In the genomic region with DNA sequence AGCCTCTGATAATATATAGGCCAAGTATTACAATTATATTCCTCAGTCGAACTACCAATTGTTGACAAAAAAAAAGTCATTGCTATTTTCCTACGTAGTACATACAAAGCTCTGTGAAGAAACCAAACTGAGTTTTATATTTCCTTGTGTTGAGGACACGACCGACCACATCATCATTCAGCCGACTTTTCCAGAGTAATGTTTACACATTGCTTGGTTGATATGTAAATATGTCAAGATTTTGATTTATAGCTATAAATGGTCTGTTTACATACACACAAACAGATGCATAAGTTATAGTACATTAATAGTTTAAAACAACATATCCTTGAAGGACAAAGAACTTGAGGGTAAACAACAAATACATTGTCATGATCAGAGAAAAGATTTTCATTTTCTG, we compare ENCODE assay signal across 23 cellular contexts.
DNase-seq lines count a peak whose midpoint lies in the region; ATAC-seq and TF ChIP-seq lines count a peak whose summit lies in the region.
"Had no signal": no experiment of that assay in that cellular context is flagged by ENCODE, and none has a peak within 500 bp of the region (broad histone marks: within the 10 kb centered on the region; RNA-seq: fewer than 3 reads in every experiment).

No MANE protein-coding gene starts in this region.

- no peak for ATAC-seq in GM18498 (IDR thresholded peaks at IDR 0.05; ENCODE audit: unreplicated experiment)
- ATAC-seq: Panc1 had no signal

- H2AFZ ChIP-seq in hepatocyte (no peak overlapping the region), neuronal stem cell (ENCODE audit: low read length) (no peak overlapping the region)
- H2AFZ ChIP-seq: GM23248 had no signal

- no peak overlapping the region for H2AK5ac ChIP-seq in neuronal stem cell (ENCODE audit: low read depth, low read length)

- DNase-seq in DMS53 (lab: John Stamatoyannopoulos, UW) (peak; percentile 60), LNCaP clone FGC (ENCODE audit: low read depth) (peak; percentile 76), amniotic epithelial cell (ENCODE audit: low read depth) (peak; percentile 20), hepatocyte (ENCODE audit: low spot score) (no peak), neuronal stem cell (ENCODE audit: low spot score) (no peak), dermis blood vessel endothelial cell (no peak), left ventricle myocardium inferior (no peak)
- DNase-seq: AML-193; CD4-positive, alpha-beta T cell; GM23248; H9; Karpas-422; MV-4-11; NCI-H1105 treated with DMSO at 0.1 percent for 48 hours; NCI-H146; NCI-H1930; NCI-H446; NCI-H69; T-helper 1 cell had no signal

- TF ChIP-seq CTCF in LNCaP clone FGC (IDR thresholded peaks at IDR 0.05; ENCODE audit: control insufficient read depth, extremely low read depth, insufficient read depth) (no peak), hepatocyte (IDR thresholded peaks at IDR 0.05; ENCODE audit: poor library complexity) (no peak), left ventricle myocardium inferior (IDR thresholded peaks at IDR 0.05; ENCODE audit: borderline replicate concordance) (no peak)

- H3K27me3 ChIP-seq in hepatocyte (no peaks in the 10 kb centered on the region), neuronal stem cell (ENCODE audit: control insufficient read depth in 3 of 3, insufficient read depth in 3 of 3, low read depth in 1 of 3, low read length in 3 of 3) (no peaks in the 10 kb centered on the region), left ventricle myocardium inferior (ENCODE audit: low read depth) (no peaks in the 10 kb centered on the region)
- H3K27me3 ChIP-seq: BLaER1 treated with 17β-estradiol and CSF1 and Interleukin-3, amounts not matched to agents 10 nM and 100 nM had no signal

- H3K4me1 ChIP-seq in hepatocyte (ENCODE audit: insufficient read depth): peaks cover 6% of the 10 kb centered on the region
- no peaks in the 10 kb centered on the region for H3K4me1 ChIP-seq in neuronal stem cell (ENCODE audit: control insufficient read depth in 2 of 2, insufficient read depth in 1 of 2, low read depth in 1 of 2, low read length in 2 of 2)
- peaks cover 18% of the 10 kb centered on the region for H3K4me1 ChIP-seq in left ventricle myocardium inferior
- H3K4me1 ChIP-seq: BLaER1 treated with 17β-estradiol and CSF1 and Interleukin-3, amounts not matched to agents 10 nM and 100 nM had no signal

- no peak overlapping the region for H3K23ac ChIP-seq in neuronal stem cell (ENCODE audit: low read depth, low read length, poor library complexity)

- H3K36me3 ChIP-seq in hepatocyte (replicated peaks; ENCODE audit: insufficient read depth, low read depth) (no peaks in the 10 kb centered on the region), neuronal stem cell (replicated peaks in 1 of 2; ENCODE audit: control insufficient read depth in 2 of 2, insufficient read depth in 2 of 2, low read length in 2 of 2) (no peaks in the 10 kb centered on the region), left ventricle myocardium inferior (no peaks in the 10 kb centered on the region)
- H3K36me3 ChIP-seq: BLaER1 treated with 17β-estradiol and CSF1 and Interleukin-3, amounts not matched to agents 10 nM and 100 nM had no signal

- H3K4me2 ChIP-seq in hepatocyte (no peak overlapping the region), neuronal stem cell (ENCODE audit: insufficient read depth, low read length, poor library complexity, severe bottlenecking) (no peak overlapping the region)
- H3K4me2 ChIP-seq: BLaER1 treated with 17β-estradiol and CSF1 and Interleukin-3, amounts not matched to agents 10 nM and 100 nM had no signal

- H3K4me3 ChIP-seq in LNCaP clone FGC (ENCODE audit: low read depth, low read length) (no peak overlapping the region), hepatocyte (no peak overlapping the region), neuronal stem cell (ENCODE audit: low read length in 2 of 2) (no peak overlapping the region), left ventricle myocardium inferior (no peak overlapping the region)
- H3K4me3 ChIP-seq: BLaER1 treated with 17β-estradiol and CSF1 and Interleukin-3, amounts not matched to agents 10 nM and 100 nM; GM23248 had no signal

- H2BK120ac ChIP-seq in neuronal stem cell (ENCODE audit: low read depth, low read length): no peak overlapping the region

- H3K27ac ChIP-seq in hepatocyte (peak overlapping the region; percentile 36), neuronal stem cell (replicated peaks; ENCODE audit: low read length) (no peak overlapping the region), left ventricle myocardium inferior (replicated peaks) (no peak overlapping the region)
- H3K27ac ChIP-seq: BLaER1 treated with 17β-estradiol and CSF1 and Interleukin-3, amounts not matched to agents 10 nM and 100 nM; GM23248; RWPE1 had no signal

- no peaks in the 10 kb centered on the region for H3K79me2 ChIP-seq in hepatocyte

- H4K20me1 ChIP-seq in hepatocyte (ENCODE audit: insufficient read depth, poor library complexity, severe bottlenecking): no peaks in the 10 kb centered on the region
- H4K20me1 ChIP-seq: BLaER1 treated with 17β-estradiol and CSF1 and Interleukin-3, amounts not matched to agents 10 nM and 100 nM had no signal

- H2BK12ac ChIP-seq in neuronal stem cell (ENCODE audit: low read length): no peak overlapping the region

- no peak overlapping the region for H2BK5ac ChIP-seq in neuronal stem cell (ENCODE audit: low read length)

- H4K91ac ChIP-seq in neuronal stem cell (ENCODE audit: low read depth, low read length, poor library complexity): no peak overlapping the region

- H2BK15ac ChIP-seq in neuronal stem cell (ENCODE audit: low read length): no peak overlapping the region

- no peaks in the 10 kb centered on the region for H3K9me2 ChIP-seq in hepatocyte (replicated peaks; ENCODE audit: insufficient read depth)

- intact Hi-C loops in left ventricle myocardium inferior (cut with micrococcal nuclease): no loop called here

- H3K4ac ChIP-seq in neuronal stem cell (ENCODE audit: low read length): no peak overlapping the region

- WGBS in hepatocyte (ENCODE audit: low lambda C conversion rate, missing lambda C conversion rate): 53% methylated on average over 5 of the region's 5 CpGs
- WGBS in neuronal stem cell (ENCODE audit: extremely low coverage in 2 of 2, insufficient read length in 2 of 2, insufficient replicate concordance in 1 of 2), 2 donors: no CpG with 5 or more reads among the region's 5 CpGs

- no peak overlapping the region for H3K18ac ChIP-seq in neuronal stem cell (ENCODE audit: low read length)

- H3K9me3 ChIP-seq in hepatocyte (ENCODE audit: low read depth) (no peaks in the 10 kb centered on the region), neuronal stem cell (replicated peaks in 1 of 2; ENCODE audit: control insufficient read depth in 2 of 2, insufficient read depth in 1 of 2, low read depth in 1 of 2, low read length in 2 of 2) (no peaks in the 10 kb centered on the region), left ventricle myocardium inferior (replicated peaks) (no peaks in the 10 kb centered on the region)
- H3K9me3 ChIP-seq: BLaER1 treated with 17β-estradiol and CSF1 and Interleukin-3, amounts not matched to agents 10 nM and 100 nM had no signal

- no peak overlapping the region for H3K9ac ChIP-seq in neuronal stem cell (ENCODE audit: low read depth, low read length, poor library complexity)
- H3K9ac ChIP-seq: BLaER1 treated with 17β-estradiol and CSF1 and Interleukin-3, amounts not matched to agents 10 nM and 100 nM; GM23248 had no signal

- H3K79me1 ChIP-seq in neuronal stem cell (ENCODE audit: low read depth, low read length): no peaks in the 10 kb centered on the region

- H3K14ac ChIP-seq in neuronal stem cell (ENCODE audit: low read length): no peak overlapping the region

- H4K8ac ChIP-seq in neuronal stem cell (ENCODE audit: low read depth, low read length): no peak overlapping the region

Comparison
In these comparisons a context has a peak if more than half of its experiments do, and no peak if none do; other contexts are left out.
1. DNase-seq: peak in DMS53 (single experiment), LNCaP clone FGC (single experiment) and amniotic epithelial cell (single experiment); none in hepatocyte (single experiment), neuronal stem cell (single experiment), dermis blood vessel endothelial cell (single experiment) and left ventricle myocardium inferior (single experiment).